Comparison of ENCODE assay signal across 3 cellular contexts in the genomic region with DNA sequence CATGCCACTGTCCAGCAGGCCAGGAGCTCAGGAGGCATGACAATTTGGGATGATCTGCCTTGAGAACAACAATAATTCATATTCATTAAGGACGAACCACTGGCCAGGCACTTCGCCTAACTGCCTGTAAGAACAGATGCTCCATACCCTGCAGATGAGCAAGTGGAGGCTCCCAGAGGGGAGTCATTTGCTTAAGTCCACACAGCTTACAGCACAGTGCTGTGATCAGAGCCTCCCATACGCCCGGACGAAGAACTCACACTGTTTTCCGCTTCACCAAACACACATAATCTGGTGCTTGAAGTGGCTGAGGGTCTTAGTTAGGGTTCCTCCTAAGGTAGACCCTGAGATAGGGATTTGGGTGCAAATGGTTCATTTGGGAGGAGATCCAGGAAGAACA.
TF ChIP-seq lines count a peak whose summit lies in the region.

No MANE protein-coding gene starts in this region.

TF ChIP-seq in HEK293, 187 proteins besides CTCF, POLR2A, EP300 and RAD21 (continued from another document):
- TF ChIP-seq, protein P1, sequence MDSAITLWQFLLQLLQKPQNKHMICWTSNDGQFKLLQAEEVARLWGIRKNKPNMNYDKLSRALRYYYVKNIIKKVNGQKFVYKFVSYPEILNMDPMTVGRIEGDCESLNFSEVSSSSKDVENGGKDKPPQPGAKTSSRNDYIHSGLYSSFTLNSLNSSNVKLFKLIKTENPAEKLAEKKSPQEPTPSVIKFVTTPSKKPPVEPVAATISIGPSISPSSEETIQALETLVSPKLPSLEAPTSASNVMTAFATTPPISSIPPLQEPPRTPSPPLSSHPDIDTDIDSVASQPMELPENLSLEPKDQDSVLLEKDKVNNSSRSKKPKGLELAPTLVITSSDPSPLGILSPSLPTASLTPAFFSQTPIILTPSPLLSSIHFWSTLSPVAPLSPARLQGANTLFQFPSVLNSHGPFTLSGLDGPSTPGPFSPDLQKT (IDR thresholded peaks at IDR 0.05; ENCODE audit: borderline replicate concordance, low read depth, low read length), result no peak
- TF ChIP-seq ZFHX2 (tag by site-specific recombination; conservative IDR thresholded peaks at IDR 0.05) (no peak), ZNF155 (tag by site-specific recombination; IDR thresholded peaks at IDR 0.05) (no peak)

TF ChIP-seq in K562, 482 proteins besides CTCF, POLR2A, EP300 and RAD21:
- TF ChIP-seq, protein P2, sequence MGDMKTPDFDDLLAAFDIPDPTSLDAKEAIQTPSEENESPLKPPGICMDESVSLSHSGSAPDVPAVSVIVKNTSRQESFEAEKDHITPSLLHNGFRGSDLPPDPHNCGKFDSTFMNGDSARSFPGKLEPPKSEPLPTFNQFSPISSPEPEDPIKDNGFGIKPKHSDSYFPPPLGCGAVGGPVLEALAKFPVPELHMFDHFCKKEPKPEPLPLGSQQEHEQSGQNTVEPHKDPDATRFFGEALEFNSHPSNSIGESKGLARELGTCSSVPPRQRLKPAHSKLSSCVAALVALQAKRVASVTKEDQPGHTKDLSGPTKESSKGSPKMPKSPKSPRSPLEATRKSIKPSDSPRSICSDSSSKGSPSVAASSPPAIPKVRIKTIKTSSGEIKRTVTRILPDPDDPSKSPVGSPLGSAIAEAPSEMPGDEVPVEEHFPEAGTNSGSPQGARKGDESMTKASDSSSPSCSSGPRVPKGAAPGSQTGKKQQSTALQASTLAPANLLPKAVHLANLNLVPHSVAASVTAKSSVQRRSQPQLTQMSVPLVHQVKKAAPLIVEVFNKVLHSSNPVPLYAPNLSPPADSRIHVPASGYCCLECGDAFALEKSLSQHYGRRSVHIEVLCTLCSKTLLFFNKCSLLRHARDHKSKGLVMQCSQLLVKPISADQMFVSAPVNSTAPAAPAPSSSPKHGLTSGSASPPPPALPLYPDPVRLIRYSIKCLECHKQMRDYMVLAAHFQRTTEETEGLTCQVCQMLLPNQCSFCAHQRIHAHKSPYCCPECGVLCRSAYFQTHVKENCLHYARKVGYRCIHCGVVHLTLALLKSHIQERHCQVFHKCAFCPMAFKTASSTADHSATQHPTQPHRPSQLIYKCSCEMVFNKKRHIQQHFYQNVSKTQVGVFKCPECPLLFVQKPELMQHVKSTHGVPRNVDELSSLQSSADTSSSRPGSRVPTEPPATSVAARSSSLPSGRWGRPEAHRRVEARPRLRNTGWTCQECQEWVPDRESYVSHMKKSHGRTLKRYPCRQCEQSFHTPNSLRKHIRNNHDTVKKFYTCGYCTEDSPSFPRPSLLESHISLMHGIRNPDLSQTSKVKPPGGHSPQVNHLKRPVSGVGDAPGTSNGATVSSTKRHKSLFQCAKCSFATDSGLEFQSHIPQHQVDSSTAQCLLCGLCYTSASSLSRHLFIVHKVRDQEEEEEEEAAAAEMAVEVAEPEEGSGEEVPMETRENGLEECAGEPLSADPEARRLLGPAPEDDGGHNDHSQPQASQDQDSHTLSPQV (IDR thresholded peaks at IDR 0.05), result no peak
TF ChIP-seq in K562: peak in this region for 0.

TF ChIP-seq in SK-N-SH, 30 proteins besides CTCF, POLR2A, EP300 and RAD21 (continued from another document):
- TF ChIP-seq, protein P3, sequence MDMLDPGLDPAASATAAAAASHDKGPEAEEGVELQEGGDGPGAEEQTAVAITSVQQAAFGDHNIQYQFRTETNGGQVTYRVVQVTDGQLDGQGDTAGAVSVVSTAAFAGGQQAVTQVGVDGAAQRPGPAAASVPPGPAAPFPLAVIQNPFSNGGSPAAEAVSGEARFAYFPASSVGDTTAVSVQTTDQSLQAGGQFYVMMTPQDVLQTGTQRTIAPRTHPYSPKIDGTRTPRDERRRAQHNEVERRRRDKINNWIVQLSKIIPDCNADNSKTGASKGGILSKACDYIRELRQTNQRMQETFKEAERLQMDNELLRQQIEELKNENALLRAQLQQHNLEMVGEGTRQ (IDR thresholded peaks at IDR 0.05; ENCODE audit: borderline replicate concordance, low read depth, low read length), result no peak
- TF ChIP-seq GATA2 (CRISPR knock-in tag; IDR thresholded peaks at IDR 0.05) (no peak), CHD2 (IDR thresholded peaks at IDR 0.05; ENCODE audit: low read length, partially characterized antibody) (no peak), RFX5 (IDR thresholded peaks at IDR 0.05; ENCODE audit: low read length) (no peak), ELF1 (IDR thresholded peaks at IDR 0.05) (no peak), FOXM1 (IDR thresholded peaks at IDR 0.05; ENCODE audit: low read depth) (no peak)
- TF ChIP-seq, protein P4, sequence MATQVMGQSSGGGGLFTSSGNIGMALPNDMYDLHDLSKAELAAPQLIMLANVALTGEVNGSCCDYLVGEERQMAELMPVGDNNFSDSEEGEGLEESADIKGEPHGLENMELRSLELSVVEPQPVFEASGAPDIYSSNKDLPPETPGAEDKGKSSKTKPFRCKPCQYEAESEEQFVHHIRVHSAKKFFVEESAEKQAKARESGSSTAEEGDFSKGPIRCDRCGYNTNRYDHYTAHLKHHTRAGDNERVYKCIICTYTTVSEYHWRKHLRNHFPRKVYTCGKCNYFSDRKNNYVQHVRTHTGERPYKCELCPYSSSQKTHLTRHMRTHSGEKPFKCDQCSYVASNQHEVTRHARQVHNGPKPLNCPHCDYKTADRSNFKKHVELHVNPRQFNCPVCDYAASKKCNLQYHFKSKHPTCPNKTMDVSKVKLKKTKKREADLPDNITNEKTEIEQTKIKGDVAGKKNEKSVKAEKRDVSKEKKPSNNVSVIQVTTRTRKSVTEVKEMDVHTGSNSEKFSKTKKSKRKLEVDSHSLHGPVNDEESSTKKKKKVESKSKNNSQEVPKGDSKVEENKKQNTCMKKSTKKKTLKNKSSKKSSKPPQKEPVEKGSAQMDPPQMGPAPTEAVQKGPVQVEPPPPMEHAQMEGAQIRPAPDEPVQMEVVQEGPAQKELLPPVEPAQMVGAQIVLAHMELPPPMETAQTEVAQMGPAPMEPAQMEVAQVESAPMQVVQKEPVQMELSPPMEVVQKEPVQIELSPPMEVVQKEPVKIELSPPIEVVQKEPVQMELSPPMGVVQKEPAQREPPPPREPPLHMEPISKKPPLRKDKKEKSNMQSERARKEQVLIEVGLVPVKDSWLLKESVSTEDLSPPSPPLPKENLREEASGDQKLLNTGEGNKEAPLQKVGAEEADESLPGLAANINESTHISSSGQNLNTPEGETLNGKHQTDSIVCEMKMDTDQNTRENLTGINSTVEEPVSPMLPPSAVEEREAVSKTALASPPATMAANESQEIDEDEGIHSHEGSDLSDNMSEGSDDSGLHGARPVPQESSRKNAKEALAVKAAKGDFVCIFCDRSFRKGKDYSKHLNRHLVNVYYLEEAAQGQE (IDR thresholded peaks at IDR 0.05; ENCODE audit: low read depth, low read length), result no peak
- TF ChIP-seq, protein P5, sequence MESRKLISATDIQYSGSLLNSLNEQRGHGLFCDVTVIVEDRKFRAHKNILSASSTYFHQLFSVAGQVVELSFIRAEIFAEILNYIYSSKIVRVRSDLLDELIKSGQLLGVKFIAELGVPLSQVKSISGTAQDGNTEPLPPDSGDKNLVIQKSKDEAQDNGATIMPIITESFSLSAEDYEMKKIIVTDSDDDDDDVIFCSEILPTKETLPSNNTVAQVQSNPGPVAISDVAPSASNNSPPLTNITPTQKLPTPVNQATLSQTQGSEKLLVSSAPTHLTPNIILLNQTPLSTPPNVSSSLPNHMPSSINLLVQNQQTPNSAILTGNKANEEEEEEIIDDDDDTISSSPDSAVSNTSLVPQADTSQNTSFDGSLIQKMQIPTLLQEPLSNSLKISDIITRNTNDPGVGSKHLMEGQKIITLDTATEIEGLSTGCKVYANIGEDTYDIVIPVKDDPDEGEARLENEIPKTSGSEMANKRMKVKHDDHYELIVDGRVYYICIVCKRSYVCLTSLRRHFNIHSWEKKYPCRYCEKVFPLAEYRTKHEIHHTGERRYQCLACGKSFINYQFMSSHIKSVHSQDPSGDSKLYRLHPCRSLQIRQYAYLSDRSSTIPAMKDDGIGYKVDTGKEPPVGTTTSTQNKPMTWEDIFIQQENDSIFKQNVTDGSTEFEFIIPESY (IDR thresholded peaks at IDR 0.05; ENCODE audit: borderline replicate concordance, low read depth), result no peak
